9 cellular contexts compared by ENCODE assay signal in the genomic region with DNA sequence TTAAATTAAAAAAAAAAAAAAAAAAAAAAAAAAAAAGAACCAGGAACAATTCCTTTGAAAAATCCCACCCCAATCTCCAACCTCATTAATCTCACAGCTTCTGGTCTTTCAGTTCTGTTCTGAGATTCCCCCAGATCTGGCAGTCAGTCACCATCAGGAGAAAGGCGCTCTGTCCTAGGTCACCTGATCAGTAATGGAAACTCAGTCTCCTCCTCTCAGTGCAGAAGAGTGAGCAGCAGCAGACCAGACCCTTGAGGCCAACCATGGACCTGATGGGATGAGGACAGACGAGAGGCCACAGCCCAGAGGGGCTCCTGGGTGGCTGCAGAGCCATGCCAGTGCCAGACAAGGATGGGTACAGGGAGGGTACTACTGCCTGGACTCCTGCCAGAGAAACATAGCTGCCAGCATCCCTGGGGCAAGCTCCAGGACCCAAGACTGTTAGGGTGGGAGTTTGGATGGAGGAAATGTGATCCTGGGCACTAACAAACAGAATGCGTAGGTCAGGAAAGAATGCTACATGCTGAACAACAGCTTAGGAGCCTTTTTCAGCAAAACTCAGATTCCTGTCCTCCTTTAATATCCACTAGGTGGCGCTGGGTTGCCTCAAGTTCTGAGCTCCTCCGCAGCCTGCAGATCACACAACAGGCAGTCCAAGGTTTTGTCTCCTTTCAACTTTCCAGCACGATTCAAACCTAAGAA. TPM values are rescaled to one million over a fixed set of nuclear protein-coding genes. Genes with fewer than 3 reads are reported as not detected.
DNase-seq lines count a peak whose midpoint lies in the region; ATAC-seq and TF ChIP-seq lines count a peak whose summit lies in the region.
"Had no signal": no experiment of that assay in that cellular context is flagged by ENCODE, and none has a peak within 500 bp of the region (broad histone marks: within the 10 kb centered on the region; RNA-seq: fewer than 3 reads in every experiment).

No MANE protein-coding gene starts in this region.

- peak; percentile 83 for TF ChIP-seq RAD21 in SK-N-SH (IDR thresholded peaks at IDR 0.05; ENCODE audit: low read length)

- no peaks in the 10 kb centered on the region for H3F3A ChIP-seq in SK-N-SH (replicated peaks; ENCODE audit: insufficient read depth)

- CTCF ChIA-PET in SK-N-SH (lab: Yijun Ruan, JAX): interaction anchor here (0.6 to 27.8 kb wide), 51 partner anchors 9 to 264 kb away, joined by 3 to 793 read pairs (median 5); a partner anchor contains a TSS

- no peaks in the 10 kb centered on the region for H3K9me3 Mint-ChIP-seq in activated naive CD8-positive, alpha-beta T cell treated with anti-CD3 and anti-CD28 coated beads, Interleukin-2, amount 50 U/mL, for 24 hours

- no peak overlapping the region for H3K4me2 ChIP-seq in SK-N-SH

- H3K4me1 Mint-ChIP-seq in activated naive CD8-positive, alpha-beta T cell treated with anti-CD3 and anti-CD28 coated beads, Interleukin-2, amount 50 U/mL, for 24 hours: no peaks in the 10 kb centered on the region

- peak; percentile 48 for DNase-seq in GM04504 (ENCODE audit: low read depth)
- DNase-seq in NAMALWA (ENCODE audit: low spot score): peak; percentile 85
- DNase-seq in SK-N-SH: peak; percentile 79
- DNase-seq in activated naive CD8-positive, alpha-beta T cell treated with anti-CD3 and anti-CD28 coated beads, Interleukin-2, amount 50 U/mL, for 24 hours: peak; percentile 48
- peak in 1 of 2 donors; percentile 53 for DNase-seq in heart right ventricle
- no peak for DNase-seq in psoas muscle

- no peak for TF ChIP-seq EP300 in SK-N-SH (IDR thresholded peaks at IDR 0.05; ENCODE audit: borderline replicate concordance in 1 of 2, low read depth in 1 of 2, low read length in 1 of 2)

- no peaks in the 10 kb centered on the region for H4K20me1 ChIP-seq in SK-N-SH (ENCODE audit: insufficient read depth)

- no peaks in the 10 kb centered on the region; a peak in 1 of 4 replicates for H3K4me1 ChIP-seq in SK-N-SH (ENCODE audit: control insufficient read depth in 1 of 2, insufficient read depth in 2 of 2, low read depth in 1 of 2, low read length in 1 of 2)
- H3K4me1 ChIP-seq in heart right ventricle: peaks cover 0 to 27% (median 17%) of the 10 kb centered on the region in 9 donors
- peaks cover 21% of the 10 kb centered on the region for H3K4me1 ChIP-seq in psoas muscle

- H3K9me3 ChIP-seq in SK-N-SH: no peaks in the 10 kb centered on the region
- no peaks in the 10 kb centered on the region for H3K9me3 ChIP-seq in heart right ventricle
- H3K9me3 ChIP-seq in psoas muscle: no peaks in the 10 kb centered on the region

- H3K27ac Mint-ChIP-seq in activated naive CD8-positive, alpha-beta T cell treated with anti-CD3 and anti-CD28 coated beads, Interleukin-2, amount 50 U/mL, for 24 hours: no peak overlapping the region

- ATAC-seq in activated naive CD8-positive, alpha-beta T cell treated with anti-CD3 and anti-CD28 coated beads, Interleukin-2, amount 50 U/mL, for 24 hours: peak; percentile 59
- peak in 4 of 8 donors; percentile 24 to 57 (median 46) for ATAC-seq in heart right ventricle
- peak in 2 of 4 donors; percentile 26 to 39 for ATAC-seq in psoas muscle
- no peak for ATAC-seq in HG03439 (IDR thresholded peaks at IDR 0.05; ENCODE audit: unreplicated experiment)
- ATAC-seq in GM19463 (IDR thresholded peaks at IDR 0.05; ENCODE audit: unreplicated experiment): no peak

- 33% methylated on average over 6 of the region's 6 CpGs for WGBS in SK-N-SH (ENCODE audit: low lambda C conversion rate)
- 32% methylated on average over 6 of the region's 6 CpGs for WGBS in heart right ventricle, 2 donors
- WGBS in psoas muscle, 3 donors: 31 to 41% (median 35%) methylated on average over 6 of the region's 6 CpGs

- no peaks in the 10 kb centered on the region for H3K79me2 ChIP-seq in SK-N-SH (ENCODE audit: insufficient read depth)

- no peaks in the 10 kb centered on the region for H3K27me3 Mint-ChIP-seq in activated naive CD8-positive, alpha-beta T cell treated with anti-CD3 and anti-CD28 coated beads, Interleukin-2, amount 50 U/mL, for 24 hours

- H3K36me3 Mint-ChIP-seq in activated naive CD8-positive, alpha-beta T cell treated with anti-CD3 and anti-CD28 coated beads, Interleukin-2, amount 50 U/mL, for 24 hours (ENCODE audit: low read depth): peaks cover 28% of the 10 kb centered on the region

- TF ChIP-seq CTCF in SK-N-SH (IDR thresholded peaks at IDR 0.05): peak; percentile 84
- peak; percentile 70 to 88 (median 82) for TF ChIP-seq CTCF in heart right ventricle (IDR thresholded peaks at IDR 0.05)
- peak; percentile 82 for TF ChIP-seq CTCF in psoas muscle (IDR thresholded peaks at IDR 0.05)

- H3K4me3 ChIP-seq in SK-N-SH (ENCODE audit: low read depth in 2 of 2, low read length in 1 of 2) (no peak overlapping the region; a peak in 1 of 4 replicates), heart right ventricle (no peak overlapping the region), psoas muscle (no peak overlapping the region)

- no peak overlapping the region for H2AFZ ChIP-seq in SK-N-SH (ENCODE audit: low read depth)

- POLR2A ChIA-PET in SK-N-SH (lab: Yijun Ruan, JAX): interaction anchor here (0.6 to 1.1 kb wide), 2 partner anchors 73 to 162 kb away, joined by 3 read pairs; a partner anchor contains a TSS

- H3K27me3 ChIP-seq in SK-N-SH (ENCODE audit: insufficient read depth) (no peaks in the 10 kb centered on the region), heart right ventricle (no peaks in the 10 kb centered on the region), psoas muscle (ENCODE audit: insufficient read depth in 3 of 3, low read length in 2 of 3) (no peaks in the 10 kb centered on the region)

- intact Hi-C loops in heart right ventricle (cut with DNase I) (loop anchor here in 8 of 10 donors (1.0 to 5.0 kb wide), 5 partner anchors 74 to 256 kb away; a partner anchor contains a TSS), psoas muscle (cut with DNase I) (loop anchor here (1.0 to 5.0 kb wide), 4 partner anchors 74 to 256 kb away; a partner anchor contains a TSS)

- H3K27ac ChIP-seq in SK-N-SH (ENCODE audit: low read depth in 2 of 2, low read length in 1 of 2) (no peak overlapping the region), heart right ventricle (no peak overlapping the region), psoas muscle (no peak overlapping the region)
- H3K27ac ChIP-seq: epithelial cell of prostate had no signal

- H3K4me3 Mint-ChIP-seq in activated naive CD8-positive, alpha-beta T cell treated with anti-CD3 and anti-CD28 coated beads, Interleukin-2, amount 50 U/mL, for 24 hours: no peak overlapping the region

- H3K9ac ChIP-seq in SK-N-SH: no peak overlapping the region

- H3K36me3 ChIP-seq in SK-N-SH (replicated peaks in 1 of 2; ENCODE audit: control insufficient read depth in 1 of 2, insufficient read depth in 2 of 2, low read length in 1 of 2) (peaks cover 12 to 24% of the 10 kb centered on the region in 2 experiments), heart right ventricle (peaks cover 0 to 70% (median 24%) of the 10 kb centered on the region in 9 donors), psoas muscle (ENCODE audit: insufficient read depth in 1 of 2, low read depth in 1 of 2) (peaks cover 2 to 49% of the 10 kb centered on the region in 2 donors)

- no peaks in the 10 kb centered on the region for H3K9me2 ChIP-seq in SK-N-SH

RNA-seq across cellular contexts. Expression of a gene that starts 28.7 kb away (rescaled TPM):
- polyA plus RNA-seq in SK-N-SH (2012; rRNA removed) (93.3 and 98.3 TPM in 2 replicates), heart right ventricle (10 to 100 TPM; 68.2 to 88.5 TPM), psoas muscle (10 to 100 TPM; 53.8 to 68.1 (median 57.7) TPM)
- polyA plus RNA-seq in SK-N-SH (2012; cell fraction: cytosol; rRNA removed): 46.5 and 72.7 TPM in 2 replicates
- 42.9 and 60.4 TPM in 2 replicates for polyA plus RNA-seq in SK-N-SH (2012; cell fraction: nucleus; rRNA removed)
- total RNA-seq in heart right ventricle (10 to 100 TPM; 32.2 to 44.7 (median 38.6) TPM), psoas muscle (10 to 100 TPM; 23.0 to 43.1 (median 37.8) TPM)

RNA-seq across cellular contexts. Expression of a gene that starts 31.7 kb away (rescaled TPM):
- polyA plus RNA-seq in SK-N-SH (2012; rRNA removed): 6.7 and 22.2 TPM in 2 replicates
- polyA plus RNA-seq in SK-N-SH (2012; cell fraction: cytosol; rRNA removed): 9.0 and 14.0 TPM in 2 replicates
- 36.4 and 37.0 TPM in 2 replicates for polyA plus RNA-seq in SK-N-SH (2012; cell fraction: nucleus; rRNA removed)
- total RNA-seq in heart right ventricle: 10 to 100 TPM; 19.0 to 28.8 (median 22.3) TPM
- polyA plus RNA-seq in heart right ventricle: 10 to 100 TPM; 16.2 to 19.6 TPM
- total RNA-seq in psoas muscle: 10 to 100 TPM; 21.2 to 31.2 (median 30.3) TPM
- 10 to 100 TPM; 13.9 to 23.7 (median 22.1) TPM for polyA plus RNA-seq in psoas muscle

RNA-seq across cellular contexts. Expression of a gene that starts 34.3 kb away (rescaled TPM):
- polyA plus RNA-seq in SK-N-SH (2012; rRNA removed) (49.1 and 54.1 TPM in 2 replicates), heart right ventricle (10 to 100 TPM; 36.9 to 89.8 TPM), psoas muscle (10 to 100 TPM; 11.4 to 22.2 (median 15.3) TPM)
- polyA plus RNA-seq in SK-N-SH (2012; cell fraction: cytosol; rRNA removed): 13.4 and 21.3 TPM in 2 replicates
- 312 and 381 TPM in 2 replicates for polyA plus RNA-seq in SK-N-SH (2012; cell fraction: nucleus; rRNA removed)
- total RNA-seq in heart right ventricle (10 to 100 TPM; 18.5 to 27.8 (median 24.3) TPM), psoas muscle (10 to 100 TPM in 3 of 4 donors, 1 to 10 TPM in 1; 9.0 to 24.8 (median 20.8) TPM)

RNA-seq across cellular contexts. Expression of a gene that starts 45.7 kb away (rescaled TPM):
- polyA plus RNA-seq in SK-N-SH (2012; rRNA removed) (not detected in 2 replicates), heart right ventricle (under 1 TPM in 1 of 2 donors, not detected in 1; 0.14 TPM), psoas muscle (under 1 TPM; 0.05 to 0.12 (median 0.11) TPM)
- not detected in 2 replicates for polyA plus RNA-seq in SK-N-SH (2012; cell fraction: cytosol; rRNA removed)
- not detected in 2 replicates for polyA plus RNA-seq in SK-N-SH (2012; cell fraction: nucleus; rRNA removed)
- total RNA-seq in heart right ventricle (not detected), psoas muscle (not detected)

RNA-seq across cellular contexts. Expression of a gene that starts 53.1 kb away (rescaled TPM):
- 61.9 and 73.4 TPM in 2 replicates for polyA plus RNA-seq in SK-N-SH (2012; rRNA removed)
- 64.6 and 70.4 TPM in 2 replicates for polyA plus RNA-seq in SK-N-SH (2012; cell fraction: cytosol; rRNA removed)
- 26.6 and 34.7 TPM in 2 replicates for polyA plus RNA-seq in SK-N-SH (2012; cell fraction: nucleus; rRNA removed)
- 10 to 100 TPM; 45.6 to 86.6 (median 56.6) TPM for total RNA-seq in heart right ventricle
- 100 to 1,000 TPM in 1 of 2 donors, 10 to 100 TPM in 1; 80.4 to 109 TPM for polyA plus RNA-seq in heart right ventricle
- 10 to 100 TPM; 40.0 to 62.0 (median 48.9) TPM for total RNA-seq in psoas muscle
- polyA plus RNA-seq in psoas muscle: 10 to 100 TPM; 65.3 to 82.2 (median 70.5) TPM

Comparison
In these comparisons a context has a peak if more than half of its experiments do, and no peak if none do; other contexts are left out.
1. DNase-seq: peak in GM04504 (single experiment), NAMALWA (single experiment), SK-N-SH (single experiment) and activated naive CD8-positive, alpha-beta T cell treated with anti-CD3 and anti-CD28 coated beads, Interleukin-2, amount 50 U/mL, for 24 hours (single experiment); none in psoas muscle (0 of 2).
2. Peak in every context shown above with its lines, with median percentiles within 50 percentile points of each other: CTCF ChIP-seq.